8 cellular contexts compared by ENCODE assay signal in the genomic region with DNA sequence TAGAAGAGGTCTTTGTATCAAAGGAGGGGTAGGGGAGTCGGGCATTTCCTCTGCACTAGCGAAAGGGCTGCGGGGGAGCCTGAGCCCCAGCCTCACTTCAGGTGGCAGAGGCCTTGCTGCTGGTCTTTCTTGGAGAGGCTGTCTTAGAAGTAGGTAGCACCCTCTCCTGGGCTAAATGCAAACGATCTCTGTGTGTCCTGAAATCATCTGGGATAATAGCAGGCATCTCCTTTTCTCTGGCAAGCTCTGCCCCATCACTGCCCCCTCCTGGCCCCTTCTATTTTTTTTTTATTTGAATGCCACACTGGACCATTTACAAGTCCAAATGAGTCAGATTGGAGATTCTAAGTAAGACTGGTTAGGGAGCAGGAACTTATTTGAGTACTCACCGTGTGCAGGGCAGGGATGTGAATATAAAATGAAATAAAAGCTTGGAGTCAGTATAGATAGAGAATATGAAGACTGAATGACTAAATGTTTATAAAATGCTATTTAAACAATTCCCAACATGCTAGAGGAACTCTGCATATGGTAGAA.
DNase-seq lines count a peak whose midpoint lies in the region; ATAC-seq and TF ChIP-seq lines count a peak whose summit lies in the region.

No MANE protein-coding gene starts in this region.

- H3K4me3 ChIP-seq in fibroblast of mammary gland (ENCODE audit: control insufficient read depth, low read depth, low read length), result no peak overlapping the region

- no peaks in the 10 kb centered on the region for H3K36me3 Mint-ChIP-seq in activated CD8-positive, alpha-beta T cell treated with anti-CD3 and anti-CD28 coated beads, Interleukin-2, amount 10 ng/mL, durations not matched to agents 7 days and 5 days (ENCODE audit: low read depth)
- H3K36me3 Mint-ChIP-seq in natural killer cell, result no peaks in the 10 kb centered on the region

- no peaks in the 10 kb centered on the region for H3K9me3 Mint-ChIP-seq in activated CD8-positive, alpha-beta T cell treated with anti-CD3 and anti-CD28 coated beads, Interleukin-2, amount 10 ng/mL, durations not matched to agents 7 days and 5 days (ENCODE audit: insufficient read depth)
- H3K9me3 Mint-ChIP-seq in natural killer cell, result no peaks in the 10 kb centered on the region

- CTCF ChIA-PET in activated CD8-positive, alpha-beta T cell treated with anti-CD3 and anti-CD28 coated beads, Interleukin-2, amount 10 ng/mL, durations not matched to agents 7 days and 5 days (lab: Charles Lee), result interaction anchor here (1.0 to 2.9 kb wide), 5 partner anchors 150 to 461 kb away, joined by 3 to 12 read pairs (median 3); no protein-coding TSS in a partner anchor

- no peak overlapping the region for H3K27ac Mint-ChIP-seq in activated CD8-positive, alpha-beta T cell treated with anti-CD3 and anti-CD28 coated beads, Interleukin-2, amount 10 ng/mL, durations not matched to agents 7 days and 5 days
- no peak overlapping the region for H3K27ac Mint-ChIP-seq in natural killer cell

- peak; percentile 41 for ATAC-seq in HG03175 (IDR thresholded peaks at IDR 0.05; ENCODE audit: unreplicated experiment)
- peak; percentile 47 for ATAC-seq in activated CD8-positive, alpha-beta T cell treated with anti-CD3 and anti-CD28 coated beads, Interleukin-2, amount 10 ng/mL, durations not matched to agents 7 days and 5 days
- ATAC-seq in natural killer cell, result peak; percentile 21 to 55 (median 55)
- no peak for ATAC-seq in HG03045 (IDR thresholded peaks at IDR 0.05; ENCODE audit: unreplicated experiment)

- intact Hi-C loops in natural killer cell (cut with micrococcal nuclease), result loop anchor here (1.0 kb wide), 1 partner anchor 397 kb away; no protein-coding TSS in a partner anchor

- no peak overlapping the region for H3K4me3 Mint-ChIP-seq in activated CD8-positive, alpha-beta T cell treated with anti-CD3 and anti-CD28 coated beads, Interleukin-2, amount 10 ng/mL, durations not matched to agents 7 days and 5 days
- H3K4me3 Mint-ChIP-seq in natural killer cell, result no peak overlapping the region

- peak; percentile 95 for TF ChIP-seq CTCF in fibroblast of mammary gland (conservative IDR thresholded peaks at IDR 0.05; ENCODE audit: control insufficient read depth, insufficient read depth, low read depth, low read length)
- TF ChIP-seq CTCF in natural killer cell (IDR thresholded peaks at IDR 0.05), result peak; percentile 55

- POLR2A ChIA-PET in activated CD8-positive, alpha-beta T cell treated with anti-CD3 and anti-CD28 coated beads, Interleukin-2, amount 10 ng/mL, durations not matched to agents 7 days and 5 days (lab: Charles Lee), result no interaction called here

- H3K27me3 Mint-ChIP-seq in activated CD8-positive, alpha-beta T cell treated with anti-CD3 and anti-CD28 coated beads, Interleukin-2, amount 10 ng/mL, durations not matched to agents 7 days and 5 days (ENCODE audit: low read depth), result peaks cover 38% of the 10 kb centered on the region
- peaks cover 36 to 38% of the 10 kb centered on the region in 2 donors for H3K27me3 Mint-ChIP-seq in natural killer cell (ENCODE audit: low read depth in 2 of 2)

- DNase-seq in DMS 273 (lab: John Stamatoyannopoulos, UW; ENCODE audit: unreplicated experiment), result peak; percentile 92
- peak; percentile 88 to 92 for DNase-seq in NCI-H526 (lab: John Stamatoyannopoulos, UW)
- peak; percentile 22 for DNase-seq in activated CD8-positive, alpha-beta T cell treated with anti-CD3 and anti-CD28 coated beads, Interleukin-2, amount 10 ng/mL, durations not matched to agents 7 days and 5 days
- DNase-seq in fibroblast of mammary gland (ENCODE audit: low read depth), result peak; percentile 97
- DNase-seq in natural killer cell, result no peak
- DNase-seq in effector CD8-positive, alpha-beta T cell (lab: John Stamatoyannopoulos, UW), result no peak

- peaks cover 1% of the 10 kb centered on the region for H3K4me1 Mint-ChIP-seq in activated CD8-positive, alpha-beta T cell treated with anti-CD3 and anti-CD28 coated beads, Interleukin-2, amount 10 ng/mL, durations not matched to agents 7 days and 5 days (ENCODE audit: low read depth)
- peaks cover 0 to 7% of the 10 kb centered on the region in 2 donors for H3K4me1 Mint-ChIP-seq in natural killer cell

Comparison
In these comparisons a context has a peak if more than half of its experiments do, and no peak if none do; other contexts are left out.
1. DNase-seq: peak in DMS 273 (single experiment), NCI-H526 (2 of 2), activated CD8-positive, alpha-beta T cell treated with anti-CD3 and anti-CD28 coated beads, Interleukin-2, amount 10 ng/mL, durations not matched to agents 7 days and 5 days (single experiment) and fibroblast of mammary gland (single experiment); none in natural killer cell (single experiment) and effector CD8-positive, alpha-beta T cell (single experiment).